16 cellular contexts compared by ENCODE assay signal in the genomic region with DNA sequence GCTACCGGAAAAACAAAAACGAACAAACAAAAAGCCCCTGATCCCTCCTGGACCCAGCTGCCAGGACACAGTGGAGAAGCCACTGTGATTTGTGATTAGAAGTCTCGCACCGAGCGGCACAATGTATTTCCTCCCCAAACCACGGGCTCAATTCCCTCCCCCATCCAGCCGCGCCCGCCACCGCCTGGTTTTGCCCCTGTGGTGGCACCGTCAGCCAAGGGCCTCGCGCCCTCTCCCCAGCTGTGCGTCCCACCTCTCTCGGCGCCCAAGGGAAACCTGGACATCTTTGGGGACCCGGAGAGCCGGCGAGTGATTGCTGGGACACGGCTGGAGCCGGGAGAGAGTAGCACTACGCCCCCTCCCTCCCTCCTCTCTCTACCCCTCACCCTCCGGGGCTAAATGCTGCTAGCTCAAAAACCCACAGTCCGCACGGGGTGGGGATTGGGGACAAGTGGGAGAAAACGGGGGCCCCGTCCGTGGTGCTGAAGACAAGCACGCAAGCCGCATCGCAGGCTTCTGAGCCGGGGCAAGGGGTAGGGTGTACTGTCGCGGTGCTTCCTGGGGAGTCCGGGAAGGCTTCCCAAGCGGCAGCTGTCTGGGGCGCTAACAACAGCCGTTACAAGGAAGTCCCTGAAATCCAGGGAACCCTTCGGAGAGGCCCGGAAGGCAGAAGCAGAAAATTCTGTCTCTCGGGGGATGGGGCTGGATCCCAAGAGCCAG. TPM values are rescaled to one million over a fixed set of nuclear protein-coding genes. Genes with fewer than 3 reads are reported as not detected.
DNase-seq lines count a peak whose midpoint lies in the region; ATAC-seq and TF ChIP-seq lines count a peak whose summit lies in the region.
"Had no signal": no experiment of that assay in that cellular context is flagged by ENCODE, and none has a peak within 500 bp of the region (broad histone marks: within the 10 kb centered on the region; RNA-seq: fewer than 3 reads in every experiment).

No MANE protein-coding gene starts in this region.

- CTCF ChIA-PET in Caco-2 (lab: Charles Lee) = no interaction called here
- CTCF ChIA-PET in GM10248 (lab: Yijun Ruan, JAX) = no interaction called here
- CTCF ChIA-PET in WTC11 (lab: Charles Lee) = interaction anchor here (0.8 kb wide), 1 partner anchor 69 kb away, joined by 5 read pairs; no protein-coding TSS in a partner anchor

- H3K27ac ChIP-seq in liver (ENCODE audit: low read depth in 1 of 2, low read length in 2 of 2) = no peak overlapping the region
- H3K27ac ChIP-seq in tibial nerve = no peak overlapping the region
- H3K27ac ChIP-seq: esophagus squamous epithelium, SJCRH30 had no signal

- peaks cover 5% of the 10 kb centered on the region; the same call in 1 of the 2 replicates for H3K9me3 ChIP-seq in Caco-2
- H3K9me3 ChIP-seq in liver (ENCODE audit: control insufficient read depth in 4 of 4, low read length in 3 of 4) = no peaks in the 10 kb centered on the region
- no peaks in the 10 kb centered on the region for H3K9me3 ChIP-seq in tibial nerve
- H3K9me3 ChIP-seq: esophagus squamous epithelium, SJCRH30 had no signal

- peaks cover 32% of the 10 kb centered on the region for H3K27me3 Mint-ChIP-seq in Caco-2 (ENCODE audit: insufficient read depth, unreplicated experiment)
- H3K27me3 Mint-ChIP-seq in WTC11 (ENCODE audit: low read depth) = peaks cover 93% of the 10 kb centered on the region

- no peak overlapping the region for H3K4me3 ChIP-seq in Caco-2 (ENCODE audit: low read depth, low read length)
- no peak overlapping the region for H3K4me3 ChIP-seq in liver (ENCODE audit: low read depth in 1 of 3, low read length in 3 of 3)
- H3K4me3 ChIP-seq in tibial nerve = no peak overlapping the region
- H3K4me3 ChIP-seq: SJCRH30 had no signal

- no peaks in the 10 kb centered on the region for H3K9me3 Mint-ChIP-seq in Caco-2 (ENCODE audit: unreplicated experiment)
- no peaks in the 10 kb centered on the region for H3K9me3 Mint-ChIP-seq in WTC11

- WGBS in liver = 4% methylated on average over 41 of the region's 41 CpGs
- 1 to 7% methylated on average over 18 to 36 of the region's 41 CpGs for WGBS in tibial nerve, 2 donors

- no peak for TF ChIP-seq EP300 in tibial nerve (IDR thresholded peaks at IDR 0.05)

- H3K36me3 Mint-ChIP-seq in Caco-2 (ENCODE audit: insufficient read depth, unreplicated experiment) = peaks cover 5% of the 10 kb centered on the region
- no peaks in the 10 kb centered on the region for H3K36me3 Mint-ChIP-seq in WTC11

- H3K27me3 ChIP-seq in Caco-2 (replicated peaks; ENCODE audit: control insufficient read depth, insufficient read depth, low read length) (peaks cover 8% of the 10 kb centered on the region), liver (ENCODE audit: control insufficient read depth in 4 of 4, insufficient read depth in 4 of 4, low read length in 3 of 4) (peaks cover 5 to 24% (median 21%) of the 10 kb centered on the region in 4 donors), tibial nerve (peaks cover 0 to 88% of the 10 kb centered on the region in 2 donors)
- H3K27me3 ChIP-seq: SJCRH30 had no signal

- TF ChIP-seq CTCF in Caco-2 (IDR thresholded peaks at IDR 0.05; ENCODE audit: insufficient read depth in 1 of 2, low read depth in 1 of 2, low read length in 1 of 2, severe bottlenecking in 1 of 2, unreplicated experiment in 1 of 2) = no peak
- TF ChIP-seq CTCF in GM10248 (IDR thresholded peaks at IDR 0.05; ENCODE audit: control extremely low read depth, extremely low read depth, low read depth, missing control alignments) = no peak
- TF ChIP-seq CTCF in WTC11 (IDR thresholded peaks at IDR 0.05) = no peak
- no peak for TF ChIP-seq CTCF in liver (IDR thresholded peaks at IDR 0.05; ENCODE audit: low read depth, low read length, missing input control)
- TF ChIP-seq CTCF in tibial nerve (IDR thresholded peaks at IDR 0.05) = no peak

- DNase-seq in Caco-2 = peak in 1 of 2 experiments; percentile 42
- DNase-seq in GM10248 (ENCODE audit: extremely low spot score) = peak; percentile 21
- DNase-seq in WTC11 (ENCODE audit: low spot score) = peak; percentile 78
- no peak for DNase-seq in tibial nerve (ENCODE audit: low spot score in 2 of 2)
- DNase-seq in NCI-H2107 treated with DMSO at 0.1 percent for 48 hours (lab: John Stamatoyannopoulos, UW; ENCODE audit: unreplicated experiment) = no peak
- DNase-seq: activated gamma-delta T cell; esophagus squamous epithelium; IMR-90; NCI-H226; SJCRH30; stimulated activated CD4-positive, alpha-beta T cell treated with anti-CD3 and anti-CD28 coated beads, Interleukin-4, amount 100 ng/mL, for 24 hours had no signal

- POLR2A ChIA-PET in Caco-2 (lab: Charles Lee) = no interaction called here
- POLR2A ChIA-PET in GM10248 (lab: Yijun Ruan, JAX) = no interaction called here
- POLR2A ChIA-PET in WTC11 (lab: Charles Lee) = interaction anchor here (0.6 to 0.7 kb wide), 2 partner anchors 9 to 257 kb away, joined by 3 read pairs; no protein-coding TSS in a partner anchor

- H3K27ac Mint-ChIP-seq in Caco-2 (ENCODE audit: unreplicated experiment) (no peak overlapping the region), WTC11 (no peak overlapping the region)

- H3K36me3 ChIP-seq in Caco-2 (ENCODE audit: control insufficient read depth, insufficient read depth, low read length) (no peaks in the 10 kb centered on the region), liver (ENCODE audit: control insufficient read depth in 4 of 4, insufficient read depth in 3 of 4, low read depth in 1 of 4, low read length in 3 of 4) (no peaks in the 10 kb centered on the region), tibial nerve (no peaks in the 10 kb centered on the region)
- H3K36me3 ChIP-seq: esophagus squamous epithelium, SJCRH30 had no signal

- peak overlapping the region; percentile 56 for H3K4me3 Mint-ChIP-seq in Caco-2 (ENCODE audit: unreplicated experiment)
- peak overlapping the region; percentile 62 for H3K4me3 Mint-ChIP-seq in WTC11

- ATAC-seq in WTC11 (peak; percentile 6), HG03095 (IDR thresholded peaks at IDR 0.05; ENCODE audit: unreplicated experiment) (no peak), GM19463 (IDR thresholded peaks at IDR 0.05; ENCODE audit: unreplicated experiment) (no peak)
- ATAC-seq: activated CD4-positive, CD25-positive, alpha-beta regulatory T cell treated with anti-CD3 and anti-CD28 coated beads, Interleukin-2, amount 50 U/mL, for 24 hours had no signal

- no peak overlapping the region for H3K9ac ChIP-seq in liver (ENCODE audit: low read depth in 1 of 2, low read length in 2 of 2)

- no peak for TF ChIP-seq RAD21 in liver (IDR thresholded peaks at IDR 0.05)

- no TSS peak for BruUV-seq in Caco-2 (replicated peaks; lab: Mats Ljungman, UMichigan)

- H3K4me1 Mint-ChIP-seq in Caco-2 (ENCODE audit: low read depth, unreplicated experiment) (no peaks in the 10 kb centered on the region), WTC11 (peaks cover 66% of the 10 kb centered on the region)

- intact Hi-C loops in Caco-2 (cut with micrococcal nuclease; ENCODE audit: unreplicated experiment) = loop anchor here (10.0 kb wide), 1 partner anchor 595 kb away; no protein-coding TSS in a partner anchor

- H3K4me1 ChIP-seq in Caco-2 (peaks cover 8% of the 10 kb centered on the region), liver (ENCODE audit: control insufficient read depth in 4 of 4, insufficient read depth in 4 of 4, low read length in 3 of 4) (peaks cover 18 to 34% (median 29%) of the 10 kb centered on the region in 4 donors), tibial nerve (peaks cover 0 to 61% (median 4%) of the 10 kb centered on the region in 4 donors)
- H3K4me1 ChIP-seq: SJCRH30 had no signal

- no peak for TF ChIP-seq POLR2A in tibial nerve (IDR thresholded peaks at IDR 0.05)

TF ChIP-seq in WTC11, 78 proteins besides CTCF, POLR2A, EP300 and RAD21 (continues in another document):
- 0 out of 2 replicates have a peak, but pooled peaks have one; percentile 17 for TF ChIP-seq JUN (CRISPR knock-in tag; IDR thresholded peaks at IDR 0.05)
- TF ChIP-seq, protein P1, sequence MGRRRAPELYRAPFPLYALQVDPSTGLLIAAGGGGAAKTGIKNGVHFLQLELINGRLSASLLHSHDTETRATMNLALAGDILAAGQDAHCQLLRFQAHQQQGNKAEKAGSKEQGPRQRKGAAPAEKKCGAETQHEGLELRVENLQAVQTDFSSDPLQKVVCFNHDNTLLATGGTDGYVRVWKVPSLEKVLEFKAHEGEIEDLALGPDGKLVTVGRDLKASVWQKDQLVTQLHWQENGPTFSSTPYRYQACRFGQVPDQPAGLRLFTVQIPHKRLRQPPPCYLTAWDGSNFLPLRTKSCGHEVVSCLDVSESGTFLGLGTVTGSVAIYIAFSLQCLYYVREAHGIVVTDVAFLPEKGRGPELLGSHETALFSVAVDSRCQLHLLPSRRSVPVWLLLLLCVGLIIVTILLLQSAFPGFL (CRISPR knock-in tag; IDR thresholded peaks at IDR 0.05; ENCODE audit: borderline replicate concordance) = no peak

TF ChIP-seq in liver, 16 proteins besides CTCF, POLR2A, EP300 and RAD21:
- TF ChIP-seq, protein P2, sequence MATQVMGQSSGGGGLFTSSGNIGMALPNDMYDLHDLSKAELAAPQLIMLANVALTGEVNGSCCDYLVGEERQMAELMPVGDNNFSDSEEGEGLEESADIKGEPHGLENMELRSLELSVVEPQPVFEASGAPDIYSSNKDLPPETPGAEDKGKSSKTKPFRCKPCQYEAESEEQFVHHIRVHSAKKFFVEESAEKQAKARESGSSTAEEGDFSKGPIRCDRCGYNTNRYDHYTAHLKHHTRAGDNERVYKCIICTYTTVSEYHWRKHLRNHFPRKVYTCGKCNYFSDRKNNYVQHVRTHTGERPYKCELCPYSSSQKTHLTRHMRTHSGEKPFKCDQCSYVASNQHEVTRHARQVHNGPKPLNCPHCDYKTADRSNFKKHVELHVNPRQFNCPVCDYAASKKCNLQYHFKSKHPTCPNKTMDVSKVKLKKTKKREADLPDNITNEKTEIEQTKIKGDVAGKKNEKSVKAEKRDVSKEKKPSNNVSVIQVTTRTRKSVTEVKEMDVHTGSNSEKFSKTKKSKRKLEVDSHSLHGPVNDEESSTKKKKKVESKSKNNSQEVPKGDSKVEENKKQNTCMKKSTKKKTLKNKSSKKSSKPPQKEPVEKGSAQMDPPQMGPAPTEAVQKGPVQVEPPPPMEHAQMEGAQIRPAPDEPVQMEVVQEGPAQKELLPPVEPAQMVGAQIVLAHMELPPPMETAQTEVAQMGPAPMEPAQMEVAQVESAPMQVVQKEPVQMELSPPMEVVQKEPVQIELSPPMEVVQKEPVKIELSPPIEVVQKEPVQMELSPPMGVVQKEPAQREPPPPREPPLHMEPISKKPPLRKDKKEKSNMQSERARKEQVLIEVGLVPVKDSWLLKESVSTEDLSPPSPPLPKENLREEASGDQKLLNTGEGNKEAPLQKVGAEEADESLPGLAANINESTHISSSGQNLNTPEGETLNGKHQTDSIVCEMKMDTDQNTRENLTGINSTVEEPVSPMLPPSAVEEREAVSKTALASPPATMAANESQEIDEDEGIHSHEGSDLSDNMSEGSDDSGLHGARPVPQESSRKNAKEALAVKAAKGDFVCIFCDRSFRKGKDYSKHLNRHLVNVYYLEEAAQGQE (IDR thresholded peaks at IDR 0.05) = peak; percentile 69
- no peak for TF ChIP-seq NR2F2 (IDR thresholded peaks at IDR 0.05)

RNA-seq across cellular contexts. Expression of a gene that starts 1.5 kb away (rescaled TPM):
- total RNA-seq in Caco-2 (2022) (not detected in 2 replicates), WTC11 (2021) (3.7 to 5.6 TPM (median 4.2 TPM) in 3 replicates), liver (under 1 TPM in 1 of 2 donors, not detected in 1; 0.33 TPM), tibial nerve (under 1 TPM in 1 of 4 donors, not detected in 3; 0.60 TPM)
- under 1 TPM; 0.14 to 0.55 TPM for polyA plus RNA-seq in liver
- total RNA-seq: IMR-90, osteocyte, SJCRH30 had no signal
- polyA plus RNA-seq: IMR-90 had no signal

Comparison
In these comparisons a context has a peak if more than half of its experiments do, and no peak if none do; other contexts are left out.
1. DNase-seq: peak in GM10248 (single experiment) and WTC11 (single experiment); none in tibial nerve (0 of 2) and NCI-H2107 treated with DMSO at 0.1 percent for 48 hours (single experiment).